In genomic region chr5:168350315-168350714, GRCh38 we compare ENCODE assay signal across 31 cellular contexts. TPM values are rescaled to one million over a fixed set of nuclear protein-coding genes. Genes with fewer than 3 reads are reported as not detected.
"Had no signal": no experiment of that assay in that cellular context is flagged by ENCODE, and none has a peak within 500 bp of the region (broad histone marks: within the 10 kb centered on the region; RNA-seq: fewer than 3 reads in every experiment).

No MANE protein-coding gene starts in this region.

- H3K36me3 ChIP-seq: ascending aorta, breast epithelium, cardiac muscle cell, esophagus muscularis mucosa, gastrocnemius medialis, heart left ventricle had no signal

- H3K4me3 Mint-ChIP-seq: activated CD4-positive, alpha-beta memory T cell treated with anti-CD3 and anti-CD28 coated beads, Interleukin-2, amount 10 ng/mL, durations not matched to agents 7 days and 5 days; activated CD4-positive, alpha-beta T cell treated with anti-CD3 and anti-CD28 coated beads, Interleukin-2, amount 10 ng/mL, durations not matched to agents 7 days and 5 days; activated naive CD4-positive, alpha-beta T cell treated with anti-CD3 and anti-CD28 coated beads, Interleukin-2, amount 10 ng/mL, durations not matched to agents 7 days and 5 days; activated naive CD8-positive, alpha-beta T cell treated with anti-CD3 and anti-CD28 coated beads, Interleukin-2, amount 10 ng/mL, durations not matched to agents 7 days and 5 days; activated T-cell treated with anti-CD3 and anti-CD28 coated beads, Interleukin-2, amount 50 U/mL, for 24 hours; activated T-cell treated with anti-CD3 and anti-CD28 coated beads, Interleukin-2, amount 50 U/mL, for 72 hours; brain; central memory CD8-positive, alpha-beta T cell; effector memory CD8-positive, alpha-beta T cell; WTC11 had no signal

- H3K27ac ChIP-seq: ascending aorta, breast epithelium, cardiac muscle cell, coronary artery, esophagus muscularis mucosa, foreskin keratinocyte, gastrocnemius medialis, heart left ventricle had no signal

- DNase-seq: activated CD4-positive, alpha-beta memory T cell treated with anti-CD3 and anti-CD28 coated beads, Interleukin-2, amount 10 ng/mL, durations not matched to agents 7 days and 5 days; activated CD4-positive, alpha-beta T cell treated with anti-CD3 and anti-CD28 coated beads for 1 hour; activated CD4-positive, alpha-beta T cell treated with anti-CD3 and anti-CD28 coated beads for 4 hours; activated CD4-positive, alpha-beta T cell treated with anti-CD3 and anti-CD28 coated beads, Interleukin-2, amount 10 ng/mL, durations not matched to agents 7 days and 5 days; activated CD4-positive, alpha-beta T cell treated with anti-CD3 and anti-CD28 coated beads, Interleukin-2, amount 50 U/mL, for 4 hours; activated CD8-positive, alpha-beta memory T cell treated with anti-CD3 and anti-CD28 coated beads, Interleukin-2, amount 50 U/mL, for 48 hours; activated gamma-delta T cell; activated naive CD4-positive, alpha-beta T cell; activated naive CD4-positive, alpha-beta T cell treated with anti-CD3 and anti-CD28 coated beads, Interleukin-2, amount 10 ng/mL, durations not matched to agents 7 days and 5 days; activated naive CD8-positive, alpha-beta T cell treated with anti-CD3 and anti-CD28 coated beads, Interleukin-2, amount 10 ng/mL, durations not matched to agents 7 days and 5 days; activated T-cell treated with anti-CD3 and anti-CD28 coated beads for 4 hours; activated T-cell treated with anti-CD3 and anti-CD28 coated beads, Interleukin-2, amount 50 U/mL, for 24 hours; activated T-cell treated with anti-CD3 and anti-CD28 coated beads, Interleukin-2, amount 50 U/mL, for 72 hours; dermis blood vessel endothelial cell; effector CD4-positive, alpha-beta T cell; effector memory CD8-positive, alpha-beta T cell; erythroblast; foreskin keratinocyte; gastrocnemius medialis; glutamatergic neuron; heart left ventricle; T-helper 2 cell had no signal

- H3K9me3 ChIP-seq: ascending aorta, breast epithelium, esophagus muscularis mucosa, gastrocnemius medialis, heart left ventricle had no signal

- H3K4me1 ChIP-seq: ascending aorta, esophagus muscularis mucosa, gastrocnemius medialis, heart left ventricle had no signal

- H3K27ac Mint-ChIP-seq: activated CD4-positive, alpha-beta memory T cell treated with anti-CD3 and anti-CD28 coated beads, Interleukin-2, amount 10 ng/mL, durations not matched to agents 7 days and 5 days; activated CD4-positive, alpha-beta T cell treated with anti-CD3 and anti-CD28 coated beads, Interleukin-2, amount 10 ng/mL, durations not matched to agents 7 days and 5 days; activated naive CD4-positive, alpha-beta T cell treated with anti-CD3 and anti-CD28 coated beads, Interleukin-2, amount 10 ng/mL, durations not matched to agents 7 days and 5 days; activated naive CD4-positive, alpha-beta T cell treated with anti-CD3 and anti-CD28 coated beads, Interleukin-2, amount 50 U/mL, for 72 hours; activated naive CD8-positive, alpha-beta T cell treated with anti-CD3 and anti-CD28 coated beads, Interleukin-2, amount 10 ng/mL, durations not matched to agents 7 days and 5 days; activated T-cell treated with anti-CD3 and anti-CD28 coated beads, Interleukin-2, amount 50 U/mL, for 24 hours; activated T-cell treated with anti-CD3 and anti-CD28 coated beads, Interleukin-2, amount 50 U/mL, for 72 hours; brain; effector memory CD8-positive, alpha-beta T cell; WTC11 had no signal

- H3K4me3 ChIP-seq: ascending aorta, breast epithelium, cardiac muscle cell, coronary artery, esophagus muscularis mucosa, gastrocnemius medialis, heart left ventricle had no signal

- H3K27me3 Mint-ChIP-seq: activated CD4-positive, alpha-beta memory T cell treated with anti-CD3 and anti-CD28 coated beads, Interleukin-2, amount 10 ng/mL, durations not matched to agents 7 days and 5 days; activated CD4-positive, alpha-beta T cell treated with anti-CD3 and anti-CD28 coated beads, Interleukin-2, amount 10 ng/mL, durations not matched to agents 7 days and 5 days; activated naive CD4-positive, alpha-beta T cell treated with anti-CD3 and anti-CD28 coated beads, Interleukin-2, amount 10 ng/mL, durations not matched to agents 7 days and 5 days; activated T-cell treated with anti-CD3 and anti-CD28 coated beads, Interleukin-2, amount 50 U/mL, for 24 hours had no signal

- ATAC-seq: activated naive CD4-positive, alpha-beta T cell treated with anti-CD3 and anti-CD28 coated beads, Interleukin-2, amount 50 U/mL, for 72 hours; activated T-cell treated with anti-CD3 and anti-CD28 coated beads, Interleukin-2, amount 50 U/mL, for 72 hours; effector memory CD8-positive, alpha-beta T cell; foreskin keratinocyte; gastrocnemius medialis; heart left ventricle; WTC11 had no signal

- H3K27me3 ChIP-seq: ascending aorta, breast epithelium, foreskin keratinocyte, gastrocnemius medialis, heart left ventricle had no signal

- H3K4me1 Mint-ChIP-seq: activated CD4-positive, alpha-beta memory T cell treated with anti-CD3 and anti-CD28 coated beads, Interleukin-2, amount 10 ng/mL, durations not matched to agents 7 days and 5 days; activated CD4-positive, alpha-beta T cell treated with anti-CD3 and anti-CD28 coated beads, Interleukin-2, amount 10 ng/mL, durations not matched to agents 7 days and 5 days; activated naive CD4-positive, alpha-beta T cell treated with anti-CD3 and anti-CD28 coated beads, Interleukin-2, amount 10 ng/mL, durations not matched to agents 7 days and 5 days; activated naive CD8-positive, alpha-beta T cell treated with anti-CD3 and anti-CD28 coated beads, Interleukin-2, amount 10 ng/mL, durations not matched to agents 7 days and 5 days; central memory CD8-positive, alpha-beta T cell had no signal

- H3K36me3 Mint-ChIP-seq: activated naive CD4-positive, alpha-beta T cell treated with anti-CD3 and anti-CD28 coated beads, Interleukin-2, amount 10 ng/mL, durations not matched to agents 7 days and 5 days; activated naive CD4-positive, alpha-beta T cell treated with anti-CD3 and anti-CD28 coated beads, Interleukin-2, amount 50 U/mL, for 72 hours; activated naive CD8-positive, alpha-beta T cell treated with anti-CD3 and anti-CD28 coated beads, Interleukin-2, amount 10 ng/mL, durations not matched to agents 7 days and 5 days; brain; WTC11 had no signal

- H3K9me3 Mint-ChIP-seq: activated CD4-positive, alpha-beta memory T cell treated with anti-CD3 and anti-CD28 coated beads, Interleukin-2, amount 10 ng/mL, durations not matched to agents 7 days and 5 days; activated CD4-positive, alpha-beta T cell treated with anti-CD3 and anti-CD28 coated beads, Interleukin-2, amount 10 ng/mL, durations not matched to agents 7 days and 5 days; activated naive CD4-positive, alpha-beta T cell treated with anti-CD3 and anti-CD28 coated beads, Interleukin-2, amount 10 ng/mL, durations not matched to agents 7 days and 5 days; activated naive CD4-positive, alpha-beta T cell treated with anti-CD3 and anti-CD28 coated beads, Interleukin-2, amount 50 U/mL, for 72 hours; activated naive CD8-positive, alpha-beta T cell treated with anti-CD3 and anti-CD28 coated beads, Interleukin-2, amount 10 ng/mL, durations not matched to agents 7 days and 5 days; activated T-cell treated with anti-CD3 and anti-CD28 coated beads, Interleukin-2, amount 50 U/mL, for 24 hours; activated T-cell treated with anti-CD3 and anti-CD28 coated beads, Interleukin-2, amount 50 U/mL, for 72 hours; brain; central memory CD8-positive, alpha-beta T cell; effector memory CD8-positive, alpha-beta T cell; WTC11 had no signal

RNA-seq across cellular contexts. Expression of gene WWC1, which starts 58.9 kb away (rescaled TPM):
- total RNA-seq: activated CD4-positive, alpha-beta memory T cell treated with anti-CD3 and anti-CD28 coated beads, Interleukin-2, amount 10 ng/mL, durations not matched to agents 7 days and 5 days; ascending aorta had no signal
